Comparison of ENCODE assay signal across 9 cellular contexts in the genomic region with DNA sequence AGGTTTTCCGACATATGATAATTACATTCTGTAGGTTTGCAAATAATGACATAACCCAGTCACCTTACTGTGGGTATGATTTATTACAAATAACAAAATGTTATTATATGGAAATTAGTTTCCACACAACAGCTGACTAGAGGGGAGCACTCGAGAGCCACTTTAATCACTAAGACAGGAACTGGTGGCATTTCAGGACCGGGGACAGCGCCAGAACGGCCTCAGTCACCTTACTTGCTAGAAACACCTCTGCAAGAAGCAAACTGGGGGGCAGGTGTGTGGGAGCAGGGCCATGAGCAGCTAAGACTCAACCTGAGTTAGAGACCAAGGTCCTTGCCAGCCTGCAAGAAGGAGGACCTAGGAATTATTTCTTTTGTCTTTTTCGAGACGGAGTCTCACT.
DNase-seq lines count a peak whose midpoint lies in the region; TF ChIP-seq lines count a peak whose summit lies in the region.
"Had no signal": no experiment of that assay in that cellular context is flagged by ENCODE, and none has a peak within 500 bp of the region (broad histone marks: within the 10 kb centered on the region; RNA-seq: fewer than 3 reads in every experiment).

No MANE protein-coding gene starts in this region.

- no peak for TF ChIP-seq CTCF in glutamatergic neuron (IDR thresholded peaks at IDR 0.05; ENCODE audit: partially characterized antibody, unreplicated experiment)

- H2AFZ ChIP-seq in Karpas-422 (ENCODE audit: low read length), result no peak overlapping the region

- peaks cover 0 to 1% (median 0%) of the 10 kb centered on the region in 4 donors for H3K4me1 Mint-ChIP-seq in CD4-positive, alpha-beta memory T cell
- H3K4me1 Mint-ChIP-seq in activated T-helper 2 cell treated with anti-CD3 and anti-CD28 coated beads, Interferon-gamma antibody, Interleukin-2, Interleukin-4, amounts not matched to agents 10 μg/mL and 5 μg/mL and 100 μg/mL, durations not matched to agents 14 hours and 24 hours and 36 hours (ENCODE audit: low read depth), result peaks cover 5% of the 10 kb centered on the region
- H3K4me1 Mint-ChIP-seq in glutamatergic neuron (ENCODE audit: low read depth, unreplicated experiment), result peaks cover 15% of the 10 kb centered on the region

- no peaks in the 10 kb centered on the region for H3K36me3 Mint-ChIP-seq in CD4-positive, alpha-beta memory T cell
- H3K36me3 Mint-ChIP-seq in activated T-helper 2 cell treated with anti-CD3 and anti-CD28 coated beads, Interferon-gamma antibody, Interleukin-2, Interleukin-4, amounts not matched to agents 10 μg/mL and 5 μg/mL and 100 μg/mL, durations not matched to agents 14 hours and 24 hours and 36 hours (ENCODE audit: low read depth), result no peaks in the 10 kb centered on the region
- peaks cover 4% of the 10 kb centered on the region for H3K36me3 Mint-ChIP-seq in glutamatergic neuron (ENCODE audit: unreplicated experiment)
- H3K36me3 Mint-ChIP-seq: naive thymus-derived CD8-positive, alpha-beta T cell had no signal

- H3K27me3 Mint-ChIP-seq in CD4-positive, alpha-beta memory T cell, result peaks cover 9 to 27% of the 10 kb centered on the region in 2 donors
- peaks cover 21% of the 10 kb centered on the region for H3K27me3 Mint-ChIP-seq in activated T-helper 2 cell treated with anti-CD3 and anti-CD28 coated beads, Interferon-gamma antibody, Interleukin-2, Interleukin-4, amounts not matched to agents 10 μg/mL and 5 μg/mL and 100 μg/mL, durations not matched to agents 14 hours and 24 hours and 36 hours (ENCODE audit: low read depth)
- peaks cover 8% of the 10 kb centered on the region for H3K27me3 Mint-ChIP-seq in glutamatergic neuron (ENCODE audit: unreplicated experiment)

- no peaks in the 10 kb centered on the region for H3K4me1 ChIP-seq in CD4-positive, alpha-beta memory T cell (ENCODE audit: insufficient read depth, low read length)
- peaks cover 35% of the 10 kb centered on the region for H3K4me1 ChIP-seq in Karpas-422 (ENCODE audit: low read length)
- no peaks in the 10 kb centered on the region for H3K4me1 ChIP-seq in effector memory CD4-positive, alpha-beta T cell (ENCODE audit: control insufficient read depth, insufficient read depth, low read length, poor library complexity, severe bottlenecking)

- no peaks in the 10 kb centered on the region for H3K79me2 ChIP-seq in Karpas-422 (ENCODE audit: low read length)

- no peak overlapping the region for H3K4me2 ChIP-seq in Karpas-422 (ENCODE audit: low read depth, low read length, poor library complexity, severe bottlenecking)

- no peak overlapping the region for H3K27ac Mint-ChIP-seq in CD4-positive, alpha-beta memory T cell
- no peak overlapping the region for H3K27ac Mint-ChIP-seq in activated T-helper 2 cell treated with anti-CD3 and anti-CD28 coated beads, Interferon-gamma antibody, Interleukin-2, Interleukin-4, amounts not matched to agents 10 μg/mL and 5 μg/mL and 100 μg/mL, durations not matched to agents 14 hours and 24 hours and 36 hours
- no peak overlapping the region for H3K27ac Mint-ChIP-seq in glutamatergic neuron (ENCODE audit: unreplicated experiment)

- H3K4me3 ChIP-seq in CD4-positive, alpha-beta memory T cell (ENCODE audit: low read length in 2 of 2), result no peak overlapping the region
- no peak overlapping the region for H3K4me3 ChIP-seq in Karpas-422 (ENCODE audit: low read length)
- no peak overlapping the region for H3K4me3 ChIP-seq in effector memory CD4-positive, alpha-beta T cell (ENCODE audit: insufficient read depth, low read depth, low read length, poor library complexity, severe bottlenecking)

- CTCF ChIA-PET in CD4-positive, alpha-beta memory T cell (lab: Charles Lee; ENCODE audit: partially characterized antibody), result no interaction called here

- intact Hi-C loops in CD4-positive, alpha-beta memory T cell (cut with micrococcal nuclease), result no loop called here
- intact Hi-C loops in activated T-helper 2 cell treated with anti-CD3 and anti-CD28 coated beads, Interferon-gamma antibody, Interleukin-2, Interleukin-4, amounts not matched to agents 10 μg/mL and 5 μg/mL and 100 μg/mL, durations not matched to agents 14 hours and 24 hours and 36 hours (cut with micrococcal nuclease), result no loop called here

- H3K9ac ChIP-seq in Karpas-422 (ENCODE audit: low read length), result no peak overlapping the region

- no peaks in the 10 kb centered on the region for H3K27me3 ChIP-seq in CD4-positive, alpha-beta memory T cell (ENCODE audit: insufficient read depth, low read length)
- no peaks in the 10 kb centered on the region for H3K27me3 ChIP-seq in Karpas-422 (ENCODE audit: low read length)
- no peaks in the 10 kb centered on the region for H3K27me3 ChIP-seq in effector memory CD4-positive, alpha-beta T cell (replicated peaks; ENCODE audit: control insufficient read depth, insufficient read depth, low read length, poor library complexity, severe bottlenecking)

- no peak overlapping the region for H3K4me3 Mint-ChIP-seq in CD4-positive, alpha-beta memory T cell
- no peak overlapping the region for H3K4me3 Mint-ChIP-seq in activated T-helper 2 cell treated with anti-CD3 and anti-CD28 coated beads, Interferon-gamma antibody, Interleukin-2, Interleukin-4, amounts not matched to agents 10 μg/mL and 5 μg/mL and 100 μg/mL, durations not matched to agents 14 hours and 24 hours and 36 hours (ENCODE audit: low read depth)
- no peak overlapping the region for H3K4me3 Mint-ChIP-seq in glutamatergic neuron (ENCODE audit: unreplicated experiment)
- H3K4me3 Mint-ChIP-seq: naive thymus-derived CD8-positive, alpha-beta T cell had no signal

- no peaks in the 10 kb centered on the region for H4K20me1 ChIP-seq in Karpas-422 (ENCODE audit: insufficient read depth, low read depth, low read length)

- peaks cover 0 to 2% (median 0%) of the 10 kb centered on the region in 8 donors for H3K9me3 Mint-ChIP-seq in CD4-positive, alpha-beta memory T cell
- no peaks in the 10 kb centered on the region for H3K9me3 Mint-ChIP-seq in activated T-helper 2 cell treated with anti-CD3 and anti-CD28 coated beads, Interferon-gamma antibody, Interleukin-2, Interleukin-4, amounts not matched to agents 10 μg/mL and 5 μg/mL and 100 μg/mL, durations not matched to agents 14 hours and 24 hours and 36 hours
- peaks cover 8% of the 10 kb centered on the region for H3K9me3 Mint-ChIP-seq in glutamatergic neuron (ENCODE audit: unreplicated experiment)
- H3K9me3 Mint-ChIP-seq: naive thymus-derived CD8-positive, alpha-beta T cell had no signal

- POLR2A ChIA-PET in CD4-positive, alpha-beta memory T cell (lab: Charles Lee; ENCODE audit: partially characterized antibody), result no interaction called here

- peak in 4 of 5 donors; percentile 9 to 24 (median 16) for DNase-seq in CD4-positive, alpha-beta memory T cell
- DNase-seq in Karpas-422 (peak; percentile 83), kidney tubule cell (ENCODE audit: low spot score) (peak; percentile 36), NCI-H69 (lab: John Stamatoyannopoulos, UW) (no peak), glutamatergic neuron (no peak), NCI-H82 (lab: John Stamatoyannopoulos, UW) (no peak)
- peak; percentile 34 for DNase-seq in activated T-helper 2 cell treated with anti-CD3 and anti-CD28 coated beads, Interferon-gamma antibody, Interleukin-2, Interleukin-4, amounts not matched to agents 10 μg/mL and 5 μg/mL and 100 μg/mL, durations not matched to agents 14 hours and 24 hours and 36 hours (ENCODE audit: low spot score)
- no peak for DNase-seq in effector memory CD4-positive, alpha-beta T cell

- no peak overlapping the region for H3K27ac ChIP-seq in CD4-positive, alpha-beta memory T cell (ENCODE audit: low read depth, low read length)
- H3K27ac ChIP-seq in Karpas-422 (ENCODE audit: low read length), result no peak overlapping the region
- H3K27ac ChIP-seq in effector memory CD4-positive, alpha-beta T cell (ENCODE audit: insufficient read depth, low read length, poor library complexity, severe bottlenecking), result no peak overlapping the region

- H3K9me3 ChIP-seq in CD4-positive, alpha-beta memory T cell (ENCODE audit: control insufficient read depth in 1 of 2, low read length in 2 of 2), result no peaks in the 10 kb centered on the region
- H3K9me3 ChIP-seq in Karpas-422 (ENCODE audit: low read length), result no peaks in the 10 kb centered on the region
- no peaks in the 10 kb centered on the region for H3K9me3 ChIP-seq in effector memory CD4-positive, alpha-beta T cell (ENCODE audit: control insufficient read depth, low read length)

- H3K9me2 ChIP-seq in Karpas-422 (replicated peaks; ENCODE audit: insufficient read depth, low read length), result no peaks in the 10 kb centered on the region

- H3K36me3 ChIP-seq in CD4-positive, alpha-beta memory T cell (ENCODE audit: insufficient read depth, low read length), result no peaks in the 10 kb centered on the region
- no peaks in the 10 kb centered on the region for H3K36me3 ChIP-seq in Karpas-422 (ENCODE audit: insufficient read depth, low read length)
- H3K36me3 ChIP-seq in effector memory CD4-positive, alpha-beta T cell (ENCODE audit: control insufficient read depth, insufficient read depth, low read length), result no peaks in the 10 kb centered on the region

Comparison
In these comparisons a context has a peak if more than half of its experiments do, and no peak if none do; other contexts are left out.
1. DNase-seq: peak in CD4-positive, alpha-beta memory T cell (4 of 5), Karpas-422 (single experiment), activated T-helper 2 cell treated with anti-CD3 and anti-CD28 coated beads, Interferon-gamma antibody, Interleukin-2, Interleukin-4, amounts not matched to agents 10 μg/mL and 5 μg/mL and 100 μg/mL, durations not matched to agents 14 hours and 24 hours and 36 hours (single experiment) and kidney tubule cell (single experiment); none in NCI-H69 (single experiment), glutamatergic neuron (single experiment), effector memory CD4-positive, alpha-beta T cell (0 of 3) and NCI-H82 (single experiment).